ENCODE assay signal across 21 cellular contexts in the genomic region with DNA sequence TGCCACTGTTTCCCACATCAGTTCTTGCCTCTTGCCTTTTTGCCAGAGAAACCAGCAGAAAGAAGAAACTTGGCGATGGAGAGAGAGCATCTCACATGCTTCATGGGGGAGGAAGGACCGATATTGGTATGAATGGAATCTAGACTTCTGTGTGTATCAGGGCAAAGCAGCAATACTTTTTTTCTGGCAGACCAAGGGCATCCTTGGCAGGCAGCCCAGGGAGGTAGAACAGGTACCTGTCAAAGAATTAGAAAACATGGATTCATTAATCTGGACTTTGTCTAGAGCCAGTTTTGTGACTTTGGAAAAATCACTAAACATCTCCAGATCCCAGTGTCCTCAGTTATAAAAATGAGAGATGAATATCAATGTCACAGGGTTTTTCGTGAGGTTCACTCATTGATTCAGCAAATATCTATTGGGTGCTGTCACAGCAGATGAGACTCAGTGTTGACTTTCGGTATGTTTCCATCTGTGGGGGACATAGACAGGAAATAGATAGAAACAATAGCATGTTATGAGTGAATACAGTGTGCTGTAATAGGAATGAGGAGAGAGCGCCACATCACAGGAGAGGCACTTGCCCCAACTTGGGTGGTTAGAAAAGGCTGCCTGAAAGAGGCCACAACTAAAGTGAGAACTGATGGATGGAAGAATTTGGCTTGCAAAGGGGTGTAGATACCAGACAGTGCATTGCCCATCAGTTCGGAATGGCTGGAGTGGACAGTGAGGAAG.
DNase-seq lines count a peak whose midpoint lies in the region; ATAC-seq and TF ChIP-seq lines count a peak whose summit lies in the region.
"Had no signal": no experiment of that assay in that cellular context is flagged by ENCODE, and none has a peak within 500 bp of the region (broad histone marks: within the 10 kb centered on the region; RNA-seq: fewer than 3 reads in every experiment).

No MANE protein-coding gene starts in this region.

- no peaks in the 10 kb centered on the region for H3K9me3 ChIP-seq in prostate gland
- no peaks in the 10 kb centered on the region for H3K9me3 ChIP-seq in right cardiac atrium (ENCODE audit: control insufficient read depth, low read length)
- H3K9me3 ChIP-seq: left ventricle myocardium inferior, spleen, thoracic aorta had no signal

- intact Hi-C loops in prostate gland (cut with DNase I) (no loop called here), right cardiac atrium (cut with DNase I) (no loop called here)

- no peak overlapping the region for H3K4me3 ChIP-seq in prostate gland
- no peak overlapping the region for H3K4me3 ChIP-seq in right cardiac atrium (ENCODE audit: low read length)
- H3K4me3 ChIP-seq: left ventricle myocardium inferior, spleen, thoracic aorta had no signal

- in situ Hi-C loops in G401 (cut with HindIII; ENCODE audit: low sequenced_read_pairs): no loop called here

- no peaks in the 10 kb centered on the region for H3K36me3 ChIP-seq in prostate gland
- H3K36me3 ChIP-seq: left ventricle myocardium inferior, spleen, thoracic aorta had no signal

- no peak for TF ChIP-seq POLR2A in prostate gland (IDR thresholded peaks at IDR 0.05)

- no peaks in the 10 kb centered on the region for H3K27me3 Mint-ChIP-seq in activated T-cell treated with anti-CD3 and anti-CD28 coated beads, Interleukin-2, amount 50 U/mL, for 4 hours (ENCODE audit: low read depth)
- no peaks in the 10 kb centered on the region for H3K27me3 Mint-ChIP-seq in activated T-helper 17 cell treated with anti-CD3 and anti-CD28 coated beads, Interleukin-2, amount 50 U/mL, for 72 hours
- H3K27me3 Mint-ChIP-seq: CD4-positive, alpha-beta memory T cell; T-cell had no signal

- no peaks in the 10 kb centered on the region for H3K9me3 Mint-ChIP-seq in activated T-cell treated with anti-CD3 and anti-CD28 coated beads, Interleukin-2, amount 50 U/mL, for 4 hours
- H3K9me3 Mint-ChIP-seq in activated T-helper 17 cell treated with anti-CD3 and anti-CD28 coated beads, Interleukin-2, amount 50 U/mL, for 72 hours: no peaks in the 10 kb centered on the region
- H3K9me3 Mint-ChIP-seq: CD4-positive, alpha-beta memory T cell; effector memory CD8-positive, alpha-beta T cell; T-cell had no signal

- H3K36me3 Mint-ChIP-seq in activated T-cell treated with anti-CD3 and anti-CD28 coated beads, Interleukin-2, amount 50 U/mL, for 4 hours (ENCODE audit: insufficient read depth): no peaks in the 10 kb centered on the region
- no peaks in the 10 kb centered on the region for H3K36me3 Mint-ChIP-seq in activated T-helper 17 cell treated with anti-CD3 and anti-CD28 coated beads, Interleukin-2, amount 50 U/mL, for 72 hours (ENCODE audit: low read depth)
- H3K36me3 Mint-ChIP-seq: CD4-positive, alpha-beta memory T cell; T-cell had no signal

- no peak for DNase-seq in activated T-cell treated with anti-CD3 and anti-CD28 coated beads, Interleukin-2, amount 50 U/mL, for 4 hours
- no peak for DNase-seq in activated T-cell treated with anti-CD3 and anti-CD28 coated beads for 4 hours
- peak; percentile 45 for DNase-seq in G401 (ENCODE audit: low spot score)
- DNase-seq in prostate gland (ENCODE audit: low spot score): peak; percentile 16
- no peak for DNase-seq in stimulated activated naive CD4-positive, alpha-beta T cell treated with Interleukin-2 at 50 U/mL for 16 hours (lab: John Stamatoyannopoulos, UW)
- no peak for DNase-seq in right cardiac atrium
- DNase-seq: activated gamma-delta T cell; CD4-positive, alpha-beta memory T cell; effector memory CD8-positive, alpha-beta T cell; H7; head of caudate nucleus; left ventricle myocardium inferior; NCI-H1105; NCI-H2107; NCI-H69; SHP77; spleen; T-cell had no signal

- H3K4me1 Mint-ChIP-seq in activated T-cell treated with anti-CD3 and anti-CD28 coated beads, Interleukin-2, amount 50 U/mL, for 4 hours (ENCODE audit: low read depth): peaks cover 11% of the 10 kb centered on the region
- peaks cover 5% of the 10 kb centered on the region for H3K4me1 Mint-ChIP-seq in activated T-helper 17 cell treated with anti-CD3 and anti-CD28 coated beads, Interleukin-2, amount 50 U/mL, for 72 hours

- 74% methylated on average over 6 of the region's 6 CpGs for WGBS in prostate gland
- WGBS in right cardiac atrium: 88% methylated on average over 6 of the region's 6 CpGs

- H3K27ac ChIP-seq in prostate gland (no peak overlapping the region), right cardiac atrium (ENCODE audit: low read length) (no peak overlapping the region)
- H3K27ac ChIP-seq: left ventricle myocardium inferior, spleen, thoracic aorta had no signal

- H3K4me1 ChIP-seq in prostate gland (replicated peaks) (no peaks in the 10 kb centered on the region), right cardiac atrium (ENCODE audit: control insufficient read depth, insufficient read depth, low read length) (no peaks in the 10 kb centered on the region)

- H3K27me3 ChIP-seq in prostate gland (replicated peaks; ENCODE audit: insufficient read depth) (no peaks in the 10 kb centered on the region), right cardiac atrium (ENCODE audit: control insufficient read depth, insufficient read depth) (no peaks in the 10 kb centered on the region)
- H3K27me3 ChIP-seq: spleen had no signal

- ATAC-seq in activated T-cell treated with anti-CD3 and anti-CD28 coated beads, Interleukin-2, amount 50 U/mL, for 4 hours: peak; percentile 37 to 65
- peak; percentile 51 for ATAC-seq in activated T-helper 17 cell treated with anti-CD3 and anti-CD28 coated beads, Interleukin-2, amount 50 U/mL, for 72 hours (replicated peaks)
- no peak for ATAC-seq in HG02763 (IDR thresholded peaks at IDR 0.05; ENCODE audit: unreplicated experiment)
- no peak for ATAC-seq in right cardiac atrium
- ATAC-seq: effector memory CD8-positive, alpha-beta T cell had no signal

- peak overlapping the region; percentile 15 for H3K27ac Mint-ChIP-seq in activated T-helper 17 cell treated with anti-CD3 and anti-CD28 coated beads, Interleukin-2, amount 50 U/mL, for 72 hours
- H3K27ac Mint-ChIP-seq: effector memory CD8-positive, alpha-beta T cell; T-cell had no signal

- H3K4me3 Mint-ChIP-seq in activated T-cell treated with anti-CD3 and anti-CD28 coated beads, Interleukin-2, amount 50 U/mL, for 4 hours: no peak overlapping the region
- H3K4me3 Mint-ChIP-seq in activated T-helper 17 cell treated with anti-CD3 and anti-CD28 coated beads, Interleukin-2, amount 50 U/mL, for 72 hours: no peak overlapping the region
- H3K4me3 Mint-ChIP-seq: CD4-positive, alpha-beta memory T cell; effector memory CD8-positive, alpha-beta T cell; T-cell had no signal

- TF ChIP-seq CTCF in prostate gland (IDR thresholded peaks at IDR 0.05): no peak

Comparison
In these comparisons a context has a peak if more than half of its experiments do, and no peak if none do; other contexts are left out.
1. ATAC-seq: peak in activated T-cell treated with anti-CD3 and anti-CD28 coated beads, Interleukin-2, amount 50 U/mL, for 4 hours (2 of 2) and activated T-helper 17 cell treated with anti-CD3 and anti-CD28 coated beads, Interleukin-2, amount 50 U/mL, for 72 hours (single experiment); none in HG02763 (single experiment) and right cardiac atrium (0 of 2).
2. DNase-seq: peak in G401 (single experiment) and prostate gland (single experiment); none in activated T-cell treated with anti-CD3 and anti-CD28 coated beads, Interleukin-2, amount 50 U/mL, for 4 hours (single experiment), activated T-cell treated with anti-CD3 and anti-CD28 coated beads for 4 hours (single experiment), stimulated activated naive CD4-positive, alpha-beta T cell treated with Interleukin-2 at 50 U/mL for 16 hours (single experiment) and right cardiac atrium (0 of 3).